In the genomic region with DNA sequence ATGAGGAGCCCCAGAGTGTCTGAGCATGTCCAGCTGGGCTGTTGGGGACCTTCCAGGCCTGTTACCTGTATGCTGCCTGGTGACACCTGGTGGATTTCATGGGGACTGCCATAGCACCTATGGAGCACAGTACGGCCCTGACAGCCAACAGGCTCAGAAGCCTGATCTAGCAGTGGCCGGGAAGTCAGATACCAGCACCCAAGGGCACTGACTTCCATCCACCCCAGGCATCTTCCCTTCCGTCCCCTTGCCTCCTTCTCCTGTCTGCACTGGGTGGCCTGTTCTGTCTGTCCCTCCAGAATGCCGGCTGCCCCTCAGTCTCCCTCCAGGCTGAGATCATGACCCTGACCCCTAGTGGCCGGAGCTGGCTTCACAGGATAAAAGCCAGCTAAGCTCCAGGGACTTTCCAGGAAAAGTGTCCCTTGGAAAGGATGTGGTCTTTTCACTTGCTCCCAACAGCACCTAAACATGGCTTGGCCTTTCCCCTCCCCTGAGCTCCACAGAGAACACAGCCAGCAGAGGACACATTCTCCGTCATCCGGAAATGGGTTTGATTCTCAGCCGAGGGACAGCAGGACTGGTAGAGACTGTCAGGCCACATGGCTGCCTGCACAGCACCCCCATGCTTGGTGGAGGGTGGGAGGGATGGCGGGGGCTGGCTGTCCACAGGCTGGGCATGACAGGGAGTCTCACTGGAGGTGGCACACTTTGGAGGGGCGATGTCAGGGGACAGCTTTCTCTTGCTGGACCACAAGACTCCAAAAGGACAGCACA, we compare ENCODE assay signal across 7 cellular contexts.
DNase-seq lines count a peak whose midpoint lies in the region; ATAC-seq lines count a peak whose summit lies in the region.

No MANE protein-coding gene starts in this region.

- ATAC-seq in HG03378 (IDR thresholded peaks at IDR 0.05; ENCODE audit: unreplicated experiment): peak; percentile 68
- ATAC-seq in stimulated activated naive CD8-positive, alpha-beta T cell treated with anti-CD3 and anti-CD28 coated beads, Interleukin-15, Interleukin-2, amounts not matched to agents 100 U/mL and 50 U/mL, for 24 hours: peak; percentile 84
- ATAC-seq in GM18519 (IDR thresholded peaks at IDR 0.05; ENCODE audit: low FRiP score, unreplicated experiment): no peak

- peak overlapping the region in 1 of 2 donors; percentile 68 for H3K9ac ChIP-seq in mucosa of rectum (ENCODE audit: low read depth in 1 of 2, low read length in 2 of 2)

- H3K36me3 ChIP-seq in mucosa of rectum (ENCODE audit: control insufficient read depth in 2 of 2, insufficient read depth in 2 of 2, low read length in 2 of 2): peaks cover 5 to 8% of the 10 kb centered on the region in 2 donors

- no peaks in the 10 kb centered on the region for H3K4me1 ChIP-seq in mucosa of rectum (ENCODE audit: control insufficient read depth in 2 of 2, insufficient read depth in 2 of 2, low read length in 2 of 2)

- no peak overlapping the region for H3K27ac ChIP-seq in mucosa of rectum (ENCODE audit: low read depth in 2 of 2, low read length in 2 of 2)

- no peaks in the 10 kb centered on the region for H3K27me3 ChIP-seq in mucosa of rectum (ENCODE audit: control insufficient read depth in 2 of 2, insufficient read depth in 2 of 2, low read length in 2 of 2)

- peak overlapping the region; percentile 73 to 78 for H3K4me3 ChIP-seq in mucosa of rectum (ENCODE audit: low read length in 2 of 2)

- peak; percentile 51 for DNase-seq in GM19238 (ENCODE audit: insufficient read length, low spot score)
- DNase-seq in activated CD4-positive, alpha-beta T cell treated with anti-CD3 and anti-CD28 coated beads for 4 hours: peak; percentile 58 to 69
- peak; percentile 64 for DNase-seq in effector CD4-positive, alpha-beta T cell
- DNase-seq in stimulated activated naive CD8-positive, alpha-beta T cell treated with anti-CD3 and anti-CD28 coated beads, Interleukin-15, Interleukin-2, amounts not matched to agents 100 U/mL and 50 U/mL, for 24 hours: peak; percentile 80

- no peaks in the 10 kb centered on the region for H3K9me3 ChIP-seq in mucosa of rectum (ENCODE audit: control insufficient read depth in 2 of 2, low read length in 2 of 2)
